Comparison of ENCODE assay signal across 26 cellular contexts in the genomic region with DNA sequence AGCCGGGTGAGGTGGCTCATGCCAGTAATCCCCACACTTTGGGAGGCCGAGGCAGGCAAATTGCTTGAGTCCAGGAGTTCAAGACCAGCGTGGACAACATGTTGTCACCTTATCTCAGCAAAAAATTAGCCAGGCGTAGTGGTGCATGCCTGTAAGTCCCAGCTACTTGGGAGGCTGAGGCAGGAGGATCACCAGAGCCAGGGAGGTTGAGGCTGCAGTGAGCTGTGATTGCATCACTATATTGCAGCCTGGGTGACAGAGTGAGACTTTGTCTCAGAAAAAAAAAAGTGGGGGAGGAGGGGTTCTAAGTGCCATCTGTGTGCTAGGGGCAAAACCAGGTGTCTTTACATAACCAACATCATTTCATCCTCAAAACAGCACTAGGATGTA.
"Had no signal": no experiment of that assay in that cellular context is flagged by ENCODE, and none has a peak within 500 bp of the region (broad histone marks: within the 10 kb centered on the region; RNA-seq: fewer than 3 reads in every experiment).

No MANE protein-coding gene starts in this region.

- H3K4me1 Mint-ChIP-seq: activated CD4-positive, alpha-beta T cell treated with anti-CD3 and anti-CD28 coated beads, Interleukin-2, amount 10 ng/mL, durations not matched to agents 24 days and 14 days; nephron had no signal

- H3K27me3 Mint-ChIP-seq: activated CD4-positive, alpha-beta memory T cell treated with anti-CD3 and anti-CD28 coated beads for 36 hours; activated CD4-positive, alpha-beta T cell treated with anti-CD3 and anti-CD28 coated beads, Interleukin-2, amount 10 ng/mL, durations not matched to agents 24 days and 14 days; activated T-helper 17 cell treated with anti-CD3 and anti-CD28 coated beads, Interleukin-2, amount 50 U/mL, for 72 hours; stimulated activated naive CD8-positive, alpha-beta T cell treated with anti-CD3 and anti-CD28 coated beads, Interleukin-15, Interleukin-2, amounts not matched to agents 100 ng/mL and 50 ng/mL, for 24 hours had no signal

- H3K27me3 ChIP-seq: esophagus muscularis mucosa, foreskin keratinocyte, heart left ventricle had no signal

- ATAC-seq: activated CD4-positive, CD25-positive, alpha-beta regulatory T cell treated with anti-CD3 and anti-CD28 coated beads, Interleukin-2, amount 50 U/mL, for 24 hours; foreskin keratinocyte; heart left ventricle; sciatic nerve had no signal

- H3K9me3 ChIP-seq: esophagus muscularis mucosa, heart left ventricle, thoracic aorta had no signal

- H3K4me3 ChIP-seq: esophagus muscularis mucosa, heart left ventricle, skin epidermis, thoracic aorta had no signal

- DNase-seq: activated CD4-positive, alpha-beta memory T cell treated with anti-CD3 and anti-CD28 coated beads for 36 hours; activated CD4-positive, alpha-beta T cell treated with anti-CD3 and anti-CD28 coated beads, Interleukin-2, amount 10 ng/mL, durations not matched to agents 24 days and 14 days; activated CD8-positive, alpha-beta memory T cell treated with anti-CD3 and anti-CD28 coated beads, Interleukin-2, amount 50 U/mL, for 4 hours; activated naive CD4-positive, alpha-beta T cell treated with anti-CD3 and anti-CD28 coated beads for 36 hours; activated T-cell treated with anti-CD3 and anti-CD28 coated beads, Interleukin-2, amount 50 U/mL, for 1 hour; amygdala; caudate nucleus; foreskin keratinocyte; heart left ventricle; hypothalamus; mesenchymal stem cell; stimulated activated CD4-positive, alpha-beta T cell treated with anti-CD3 and anti-CD28 coated beads, Interleukin-12 subunit alpha, Interleukin-12 subunit beta, amount 100 ng/mL, for 4 hours; stimulated activated CD4-positive, alpha-beta T cell treated with anti-CD3 and anti-CD28 coated beads, Interleukin-4, amount 100 ng/mL, for 1 hour; SW 1271; T1000; trophoblast cell; WERI-Rb-1 had no signal

- H3K27ac Mint-ChIP-seq: activated CD4-positive, alpha-beta T cell treated with anti-CD3 and anti-CD28 coated beads, Interleukin-2, amount 10 ng/mL, durations not matched to agents 24 days and 14 days; activated naive CD4-positive, alpha-beta T cell treated with anti-CD3 and anti-CD28 coated beads for 36 hours; nephron; stimulated activated naive CD8-positive, alpha-beta T cell treated with anti-CD3 and anti-CD28 coated beads, Interleukin-15, Interleukin-2, amounts not matched to agents 100 ng/mL and 50 ng/mL, for 24 hours; T-helper 1 cell treated with Interleukin-12 subunit alpha and Interleukin-12 subunit beta and Interleukin-4 antibody, amounts not matched to agents 30 μg/mL and 1 μg/mL, for 36 hours had no signal

- H3K9me3 Mint-ChIP-seq: activated CD4-positive, alpha-beta memory T cell treated with anti-CD3 and anti-CD28 coated beads for 36 hours; activated CD4-positive, alpha-beta T cell treated with anti-CD3 and anti-CD28 coated beads, Interleukin-2, amount 10 ng/mL, durations not matched to agents 24 days and 14 days; activated naive CD4-positive, alpha-beta T cell treated with anti-CD3 and anti-CD28 coated beads for 36 hours; activated T-helper 17 cell treated with anti-CD3 and anti-CD28 coated beads, Interleukin-2, amount 50 U/mL, for 72 hours; nephron; stimulated activated naive CD8-positive, alpha-beta T cell treated with anti-CD3 and anti-CD28 coated beads, Interleukin-15, Interleukin-2, amounts not matched to agents 100 ng/mL and 50 ng/mL, for 24 hours; T-helper 1 cell treated with Interleukin-12 subunit alpha and Interleukin-12 subunit beta and Interleukin-4 antibody, amounts not matched to agents 30 μg/mL and 1 μg/mL, for 36 hours had no signal

- H3K27ac ChIP-seq: esophagus muscularis mucosa, foreskin keratinocyte, heart left ventricle, skin epidermis, thoracic aorta, WERI-Rb-1 had no signal

- H3K4me3 Mint-ChIP-seq: activated CD4-positive, alpha-beta memory T cell treated with anti-CD3 and anti-CD28 coated beads for 36 hours; activated CD4-positive, alpha-beta T cell treated with anti-CD3 and anti-CD28 coated beads, Interleukin-2, amount 10 ng/mL, durations not matched to agents 24 days and 14 days; activated naive CD4-positive, alpha-beta T cell treated with anti-CD3 and anti-CD28 coated beads for 36 hours; activated T-helper 17 cell treated with anti-CD3 and anti-CD28 coated beads, Interleukin-2, amount 50 U/mL, for 72 hours; nephron; stimulated activated naive CD8-positive, alpha-beta T cell treated with anti-CD3 and anti-CD28 coated beads, Interleukin-15, Interleukin-2, amounts not matched to agents 100 ng/mL and 50 ng/mL, for 24 hours; T-helper 1 cell treated with Interleukin-12 subunit alpha and Interleukin-12 subunit beta and Interleukin-4 antibody, amounts not matched to agents 30 μg/mL and 1 μg/mL, for 36 hours had no signal

- H3K4me1 ChIP-seq: esophagus muscularis mucosa, foreskin keratinocyte, heart left ventricle had no signal
